Comparison of ENCODE assay signal across 1 cellular context in the genomic region with DNA sequence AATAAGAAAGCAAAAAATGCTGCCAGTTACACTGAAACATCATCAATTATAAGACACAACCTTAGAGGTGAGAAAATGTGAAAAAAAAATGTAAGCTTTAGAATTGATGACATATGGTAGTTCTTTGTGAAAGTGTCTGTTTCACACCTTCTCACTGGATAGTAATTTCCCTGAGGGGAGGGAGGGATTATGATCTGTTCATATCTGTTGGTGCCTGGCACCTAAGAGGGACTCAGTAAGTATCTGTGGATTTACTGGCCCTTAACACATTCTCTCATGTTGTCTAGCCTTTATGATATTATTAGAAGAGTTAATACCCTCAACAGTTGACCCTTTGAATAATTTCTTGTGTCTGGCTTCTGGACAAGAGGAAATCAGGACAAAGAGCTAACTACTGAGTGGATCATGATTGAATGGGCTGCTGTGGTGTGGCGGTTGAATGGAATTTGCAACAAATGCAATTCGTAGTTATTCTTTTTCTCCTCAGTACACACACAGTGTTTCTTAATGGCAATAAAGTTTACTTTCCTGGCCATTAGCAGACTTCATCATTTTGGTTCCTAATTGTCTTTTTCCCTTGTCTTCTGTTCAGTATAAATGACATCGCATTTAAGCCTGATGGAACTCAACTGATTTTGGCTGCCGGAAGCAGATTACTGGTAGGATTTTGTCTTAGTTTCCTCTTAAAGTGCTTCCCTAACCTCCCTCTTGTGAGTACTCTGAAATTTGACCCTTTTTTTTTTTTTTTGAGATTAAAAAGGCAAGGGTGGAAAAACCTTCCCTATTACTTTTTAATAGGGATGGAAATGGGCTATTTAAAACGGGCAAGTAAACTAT.
TF ChIP-seq lines count a peak whose summit lies in the region.

No MANE protein-coding gene starts in this region.

TF ChIP-seq in GM12878, 131 proteins besides CTCF, POLR2A, EP300 and RAD21:
- TF ChIP-seq BRCA1 (IDR thresholded peaks at IDR 0.05; ENCODE audit: low read depth, low read length): no peak
- TF ChIP-seq STAT3 (IDR thresholded peaks at IDR 0.05; ENCODE audit: low read depth, low read length): no peak
